1 cellular context compared by ENCODE assay signal in the genomic region with DNA sequence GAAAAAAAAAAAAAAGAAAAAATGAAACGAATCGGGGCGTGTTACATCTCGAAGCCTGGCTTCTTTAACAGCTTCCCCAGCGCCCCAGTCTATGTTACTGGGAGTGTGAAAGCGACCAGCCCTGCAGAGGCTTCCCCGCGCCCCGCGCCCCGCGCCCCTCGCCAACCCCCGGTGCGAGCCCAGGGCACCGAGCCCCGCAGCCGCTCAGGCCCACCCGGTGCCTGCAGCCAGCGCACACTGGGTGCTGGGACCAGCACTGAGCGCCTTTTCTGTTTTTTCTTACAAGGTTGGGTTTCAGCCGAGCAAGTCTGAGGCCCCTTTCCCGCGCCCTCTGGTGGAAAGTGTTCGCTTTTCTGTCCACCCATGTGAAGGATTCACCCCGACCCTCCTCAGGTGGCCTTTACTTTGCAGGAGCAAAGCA.
TF ChIP-seq lines count a peak whose summit lies in the region.

No MANE protein-coding gene starts in this region.

TF ChIP-seq in GM12878, 131 proteins besides CTCF, POLR2A, EP300 and RAD21 (continued from another document):
- TF ChIP-seq ZBTB40 (IDR thresholded peaks at IDR 0.05; ENCODE audit: borderline replicate concordance) (no peak), BHLHE40 (IDR thresholded peaks at IDR 0.05; ENCODE audit: borderline replicate concordance in 1 of 2, low read depth in 2 of 2, low read length in 1 of 2) (no peak), STAT1 (conservative IDR thresholded peaks at IDR 0.05) (no peak)
